ENCODE assay signal across 8 cellular contexts in genomic region chr4:38034986-38035882, GRCh38.
DNase-seq lines count a peak whose midpoint lies in the region; ATAC-seq and TF ChIP-seq lines count a peak whose summit lies in the region.

No MANE protein-coding gene starts in this region.

- H3K4me1 Mint-ChIP-seq in nephron = no peaks in the 10 kb centered on the region

- no peaks in the 10 kb centered on the region for H3K79me2 ChIP-seq in ACC112 (ENCODE audit: control insufficient read depth, insufficient read depth, low read length, unreplicated experiment)

- H3K27ac ChIP-seq in ACC112 (ENCODE audit: low read depth, low read length) = no peak overlapping the region

- H3K36me3 ChIP-seq in ACC112 (ENCODE audit: insufficient read depth, low read length) = no peaks in the 10 kb centered on the region

- no peak overlapping the region for H3K4me3 Mint-ChIP-seq in nephron

- no peaks in the 10 kb centered on the region for H3K27me3 ChIP-seq in ACC112 (ENCODE audit: insufficient read depth, low read length)

- H3K9me3 Mint-ChIP-seq in nephron = no peaks in the 10 kb centered on the region

- H3K4me1 ChIP-seq in ACC112 (ENCODE audit: control insufficient read depth, insufficient read depth, low read length, unreplicated experiment) = no peaks in the 10 kb centered on the region

- no peak overlapping the region for H3K27ac Mint-ChIP-seq in nephron

- peak; percentile 53 to 74 (median 65) for TF ChIP-seq CTCF in nephron (IDR thresholded peaks at IDR 0.05; ENCODE audit: unreplicated experiment in 3 of 3)

- in situ Hi-C loops in G401 (cut with HindIII; ENCODE audit: low sequenced_read_pairs) = no loop called here

- peak overlapping the region; percentile 11 for H2AFZ ChIP-seq in ACC112 (ENCODE audit: low read length, unreplicated experiment)

- H3K4me3 ChIP-seq in ACC112 (ENCODE audit: low read depth, low read length) = no peak overlapping the region

- peaks cover 49% of the 10 kb centered on the region for H3K36me3 Mint-ChIP-seq in nephron (ENCODE audit: low read depth)

- H3K27me3 Mint-ChIP-seq in nephron (ENCODE audit: low read depth) = no peaks in the 10 kb centered on the region

- ATAC-seq in esophagus mucosa (peak; percentile 39), HG02973 (IDR thresholded peaks at IDR 0.05; ENCODE audit: unreplicated experiment) (no peak), HG02840 (IDR thresholded peaks at IDR 0.05; ENCODE audit: low FRiP score, unreplicated experiment) (no peak)

- peak; percentile 68 for DNase-seq in G401 (ENCODE audit: low spot score)
- DNase-seq in NCI-H1092 (lab: John Stamatoyannopoulos, UW) = peak; percentile 41
- peak; percentile 35 for DNase-seq in SKM-1 treated with dmso at 0.1 percent for 144 hours (lab: John Stamatoyannopoulos, UW; ENCODE audit: unreplicated experiment)
